In the genomic region with DNA sequence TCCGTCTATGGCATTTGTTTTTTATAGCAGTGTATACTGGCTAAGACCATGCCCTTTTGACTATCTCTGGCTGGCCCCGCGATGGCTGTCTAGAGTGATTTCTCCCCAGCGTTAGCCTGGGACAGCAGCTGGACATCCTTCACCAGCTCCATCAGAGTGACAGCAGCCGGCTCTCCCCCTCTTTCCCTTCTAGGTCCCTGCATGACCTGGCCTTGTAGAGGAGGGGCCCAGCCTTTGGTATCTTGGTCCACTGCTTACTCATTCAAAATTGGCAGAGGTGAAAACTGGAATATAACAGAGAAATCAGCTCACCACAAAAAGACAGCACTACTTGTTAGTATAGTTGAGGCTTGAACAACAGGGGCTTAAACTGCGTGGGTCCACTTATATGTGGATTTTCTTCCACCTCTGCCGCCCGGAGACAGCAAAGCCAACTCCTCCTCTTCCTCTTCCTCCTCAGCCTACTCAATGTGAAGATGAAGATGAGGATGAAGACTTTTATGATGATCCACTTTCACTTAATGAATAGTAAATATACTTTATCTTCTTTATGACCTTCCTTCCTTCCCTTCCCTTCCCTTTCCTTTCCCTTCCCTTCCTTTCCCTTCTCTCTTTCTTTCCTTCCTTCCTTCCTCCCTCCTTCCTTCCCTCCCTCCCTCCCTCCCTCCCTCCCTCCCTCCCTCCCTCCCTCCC, we compare ENCODE assay signal across 1 cellular context.
TF ChIP-seq lines count a peak whose summit lies in the region.

No MANE protein-coding gene starts in this region.

TF ChIP-seq in HepG2, 621 proteins besides CTCF, POLR2A, EP300 and RAD21:
- TF ChIP-seq HNRNPK (IDR thresholded peaks at IDR 0.05; ENCODE audit: low read depth, low read length, poor library complexity, severe bottlenecking) (peak; percentile 67), EEA1 (CRISPR knock-in tag; IDR thresholded peaks at IDR 0.05; ENCODE audit: borderline replicate concordance) (no peak)
